ENCODE assay signal across 10 cellular contexts in the genomic region with DNA sequence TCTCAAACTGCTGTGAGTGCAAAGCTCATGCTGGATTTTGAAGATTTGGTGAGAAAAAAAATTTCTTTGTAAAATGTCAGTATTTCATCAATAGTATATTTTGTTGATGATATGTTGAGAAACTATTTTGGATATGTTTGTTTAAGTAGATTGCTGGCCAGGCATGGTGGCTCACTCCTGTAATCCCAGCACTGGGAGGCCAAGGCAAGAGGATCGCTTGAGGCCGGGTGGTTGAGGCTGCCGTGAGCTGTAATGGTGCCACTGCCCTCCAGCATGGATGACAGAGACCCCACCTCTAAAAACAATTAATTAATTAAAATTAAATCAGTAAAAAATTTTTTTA. TPM values are rescaled to one million over a fixed set of nuclear protein-coding genes. Genes with fewer than 3 reads are reported as not detected.
A peak's percentile ranks its signal among the peaks of the same experiment; 100 is the strongest.
DNase-seq lines count a peak whose midpoint lies in the region; ATAC-seq, FAIRE-seq and TF ChIP-seq lines count a peak whose summit lies in the region.
"Had no signal": no experiment of that assay in that cellular context is flagged by ENCODE, and none has a peak within 500 bp of the region (broad histone marks: within the 10 kb centered on the region; RNA-seq: fewer than 3 reads in every experiment).

No MANE protein-coding gene starts in this region.

- intact Hi-C loops in endothelial cell of umbilical vein (cut with micrococcal nuclease) (loop anchor here (1.0 to 2.0 kb wide), 2 partner anchors 8 to 29 kb away; no protein-coding TSS in a partner anchor), sciatic nerve (cut with DNase I) (no loop called here)

- no peaks in the 10 kb centered on the region for H3K79me2 ChIP-seq in DND-41 (ENCODE audit: insufficient read depth, low read length)
- H3K79me2 ChIP-seq in SU-DHL-6 (ENCODE audit: insufficient read depth, low read length) = no peaks in the 10 kb centered on the region
- H3K79me2 ChIP-seq in endothelial cell of umbilical vein (ENCODE audit: control insufficient read depth, insufficient read depth, low read length) = no peaks in the 10 kb centered on the region

- H4K20me1 ChIP-seq in DND-41 (ENCODE audit: insufficient read depth, low read length) = no peaks in the 10 kb centered on the region
- H4K20me1 ChIP-seq in SU-DHL-6 (ENCODE audit: low read depth, low read length) = no peaks in the 10 kb centered on the region
- H4K20me1 ChIP-seq in endothelial cell of umbilical vein (replicated peaks; ENCODE audit: control insufficient read depth, extremely low read depth, insufficient read depth, low read length) = no peaks in the 10 kb centered on the region

- CTCF ChIA-PET in endothelial cell of umbilical vein (lab: Charles Lee) = interaction anchor here (0.7 to 1.3 kb wide), 5 partner anchors 11 to 27 kb away, joined by 3 to 4 read pairs (median 3); no protein-coding TSS in a partner anchor

- H3K36me3 ChIP-seq in DND-41 (ENCODE audit: insufficient read depth, low read length) (no peaks in the 10 kb centered on the region), SU-DHL-6 (ENCODE audit: low read length) (no peaks in the 10 kb centered on the region), endothelial cell of umbilical vein (ENCODE audit: control insufficient read depth in 2 of 2, extremely low read depth in 1 of 2, insufficient read depth in 2 of 2, low read length in 2 of 2) (no peaks in the 10 kb centered on the region), rectal smooth muscle tissue (ENCODE audit: control insufficient read depth, insufficient read depth, low read length) (no peaks in the 10 kb centered on the region)

- H3K9me1 ChIP-seq in endothelial cell of umbilical vein (replicated peaks; ENCODE audit: control insufficient read depth, extremely low read depth, insufficient read depth, low read length) = no peaks in the 10 kb centered on the region

- H2AFZ ChIP-seq in DND-41 (ENCODE audit: low read depth, low read length) (no peak overlapping the region), SU-DHL-6 (ENCODE audit: low read depth, low read length, severe bottlenecking) (peak overlapping the region; percentile 60), endothelial cell of umbilical vein (ENCODE audit: low read depth, low read length) (peak overlapping the region; percentile 50)

- H3K9me2 ChIP-seq in SU-DHL-6 (replicated peaks; ENCODE audit: insufficient read depth, low read length) = no peaks in the 10 kb centered on the region

- no peak for DNase-seq in DND-41
- no peak for DNase-seq in endothelial cell of umbilical vein (ENCODE audit: low read depth, low spot score)
- no peak for DNase-seq in HUDEP-2 (lab: John Stamatoyannopoulos, UW; ENCODE audit: unreplicated experiment in 76 of 76)
- DNase-seq in sciatic nerve (ENCODE audit: low spot score) = no peak
- no peak for DNase-seq in occipital lobe (lab: John Stamatoyannopoulos, UW)
- no peak for DNase-seq in EL

- H3K27me3 ChIP-seq in DND-41 (ENCODE audit: insufficient read depth, low read length, poor library complexity) (no peaks in the 10 kb centered on the region), SU-DHL-6 (ENCODE audit: low read length) (no peaks in the 10 kb centered on the region), endothelial cell of umbilical vein (ENCODE audit: control insufficient read depth in 2 of 2, insufficient read depth in 2 of 2, low read length in 2 of 2) (no peaks in the 10 kb centered on the region), rectal smooth muscle tissue (ENCODE audit: control insufficient read depth, insufficient read depth, low read length) (no peaks in the 10 kb centered on the region)

- dilution Hi-C loops in endothelial cell of umbilical vein (cut with MboI; ENCODE audit: extremely low pct_ligation_motif_present, low sequenced_read_pairs) = no loop called here

- H3K27ac ChIP-seq in DND-41 (ENCODE audit: low read length) (peak overlapping the region; percentile 39), SU-DHL-6 (ENCODE audit: low read depth, low read length) (peak overlapping the region; percentile 84), endothelial cell of umbilical vein (ENCODE audit: insufficient read depth, low read depth, low read length) (peak overlapping the region; percentile 59), rectal smooth muscle tissue (ENCODE audit: low read depth, low read length) (peak overlapping the region; percentile 92)

- ATAC-seq in DND-41 (ENCODE audit: insufficient read depth, low read depth) (no peak), sciatic nerve (no peak)

- POLR2A ChIA-PET in endothelial cell of umbilical vein (lab: Charles Lee) = interaction anchor here (1.0 kb wide), 1 partner anchor 28 kb away, joined by 3 read pairs; no protein-coding TSS in a partner anchor

- no peaks in the 10 kb centered on the region for H3K9me3 ChIP-seq in DND-41 (ENCODE audit: insufficient read depth, low read length, severe bottlenecking)
- H3K9me3 ChIP-seq in SU-DHL-6 (ENCODE audit: insufficient read depth, low read length) = no peaks in the 10 kb centered on the region
- H3K9me3 ChIP-seq in endothelial cell of umbilical vein (replicated peaks; ENCODE audit: control insufficient read depth, insufficient read depth, low read length) = no peaks in the 10 kb centered on the region

- peaks cover 25% of the 10 kb centered on the region for H3F3A ChIP-seq in SU-DHL-6 (ENCODE audit: insufficient read depth)

- no peak for TF ChIP-seq POLR2A in endothelial cell of umbilical vein (IDR thresholded peaks at IDR 0.05; ENCODE audit: low read depth, low read length)

- no peak for FAIRE-seq in endothelial cell of umbilical vein (lab: Jason Lieb, UNC)

- H3K9ac ChIP-seq in DND-41 (ENCODE audit: low read depth, low read length) (no peak overlapping the region), SU-DHL-6 (ENCODE audit: low read length) (peak overlapping the region; percentile 51), endothelial cell of umbilical vein (replicated peaks; ENCODE audit: extremely low read depth, insufficient read depth, low read length) (peak overlapping the region; percentile 44), rectal smooth muscle tissue (ENCODE audit: low read length) (no peak overlapping the region)

- H3K4me2 ChIP-seq in DND-41 (ENCODE audit: insufficient read depth, low read length) (no peak overlapping the region), SU-DHL-6 (ENCODE audit: low read depth, low read length, poor library complexity, severe bottlenecking) (peak overlapping the region; percentile 43), endothelial cell of umbilical vein (ENCODE audit: insufficient read depth, low read length) (no peak overlapping the region)

- peaks cover 59% of the 10 kb centered on the region for H3K4me1 ChIP-seq in DND-41 (ENCODE audit: insufficient read depth, low read length)
- peaks cover 15% of the 10 kb centered on the region for H3K4me1 ChIP-seq in endothelial cell of umbilical vein (ENCODE audit: control insufficient read depth, extremely low read depth, insufficient read depth, low read length)
- peaks cover 32% of the 10 kb centered on the region for H3K4me1 ChIP-seq in rectal smooth muscle tissue (ENCODE audit: control insufficient read depth, insufficient read depth, low read length)

- no peak for TF ChIP-seq CTCF in DND-41 (IDR thresholded peaks at IDR 0.05; ENCODE audit: borderline replicate concordance, extremely low read depth, low read length, poor library complexity, severe bottlenecking)
- TF ChIP-seq CTCF in SU-DHL-6 (IDR thresholded peaks at IDR 0.05; ENCODE audit: insufficient read depth, low read length, poor library complexity, severe bottlenecking) = no peak
- no peak for TF ChIP-seq CTCF in endothelial cell of umbilical vein (IDR thresholded peaks at IDR 0.05; ENCODE audit: extremely low read depth in 1 of 2, insufficient read depth in 1 of 2, low read depth in 1 of 2, low read length in 2 of 2)

- H3K4me3 ChIP-seq in DND-41 (ENCODE audit: low read depth in 1 of 2, low read length in 2 of 2) (no peak overlapping the region), SU-DHL-6 (ENCODE audit: insufficient read depth, low read length, poor library complexity, severe bottlenecking) (no peak overlapping the region), endothelial cell of umbilical vein (replicated peaks in 1 of 3; ENCODE audit: insufficient read depth in 1 of 3, low read depth in 1 of 3, low read length in 3 of 3) (no peak overlapping the region), rectal smooth muscle tissue (ENCODE audit: low read length) (peak overlapping the region; percentile 13)

- no TSS peak for BruUV-seq in endothelial cell of umbilical vein (replicated peaks; lab: Mats Ljungman, UMichigan)

RNA-seq across cellular contexts. Expression of gene IFITM3, which starts 6.9 kb away (rescaled TPM):
- 323 and 416 TPM in 2 replicates for total RNA-seq in endothelial cell of umbilical vein
- 950 and 1,150 TPM in 2 replicates for polyA plus RNA-seq in endothelial cell of umbilical vein
- polyA plus RNA-seq in endothelial cell of umbilical vein (2011; cell fraction: cytosol; rRNA removed) = 508 and 687 TPM in 2 replicates
- polyA plus RNA-seq in endothelial cell of umbilical vein (2011; cell fraction: nucleus; rRNA removed) = 108 and 156 TPM in 2 replicates
- 954 and 1,155 TPM in 2 replicates for polyA plus RNA-seq in endothelial cell of umbilical vein (2012)
- 307 and 358 TPM in 2 replicates for polyA minus RNA-seq in endothelial cell of umbilical vein
- polyA minus RNA-seq in endothelial cell of umbilical vein (2011; cell fraction: cytosol; rRNA and poly(A)+ RNA removed) = 507 TPM
- polyA minus RNA-seq in endothelial cell of umbilical vein (2011; cell fraction: nucleus; rRNA and poly(A)+ RNA removed) = 50.7 and 85.4 TPM in 2 replicates
- total RNA-seq in sciatic nerve = 1,044 TPM
- total RNA-seq in occipital lobe = 5.5 TPM

RNA-seq across cellular contexts. Expression of gene IFITM1, which starts 13.7 kb away (rescaled TPM):
- total RNA-seq in endothelial cell of umbilical vein (4.0 and 11.5 TPM in 2 replicates), sciatic nerve (344 TPM), occipital lobe (6.9 TPM)
- 24.6 and 34.1 TPM in 2 replicates for polyA plus RNA-seq in endothelial cell of umbilical vein
- polyA plus RNA-seq in endothelial cell of umbilical vein (2011; cell fraction: cytosol; rRNA removed) = 16.0 and 16.3 TPM in 2 replicates
- polyA plus RNA-seq in endothelial cell of umbilical vein (2011; cell fraction: nucleus; rRNA removed) = 3.6 and 5.7 TPM in 2 replicates
- 4.2 and 10.0 TPM in 2 replicates for polyA plus RNA-seq in endothelial cell of umbilical vein (2012)
- polyA minus RNA-seq in endothelial cell of umbilical vein = 29.1 and 50.9 TPM in 2 replicates
- 128 TPM for polyA minus RNA-seq in endothelial cell of umbilical vein (2011; cell fraction: cytosol; rRNA and poly(A)+ RNA removed)
- polyA minus RNA-seq in endothelial cell of umbilical vein (2011; cell fraction: nucleus; rRNA and poly(A)+ RNA removed) = 0.72 and 3.4 TPM in 2 replicates

RNA-seq across cellular contexts. Expression of gene IFITM2, which starts 19.9 kb away (rescaled TPM):
- 219 and 263 TPM in 2 replicates for total RNA-seq in endothelial cell of umbilical vein
- 1,135 and 1,428 TPM in 2 replicates for polyA plus RNA-seq in endothelial cell of umbilical vein
- polyA plus RNA-seq in endothelial cell of umbilical vein (2011; cell fraction: cytosol; rRNA removed) = 681 and 696 TPM in 2 replicates
- polyA plus RNA-seq in endothelial cell of umbilical vein (2011; cell fraction: nucleus; rRNA removed) = 144 and 187 TPM in 2 replicates
- polyA plus RNA-seq in endothelial cell of umbilical vein (2012) = 576 and 617 TPM in 2 replicates
- 371 and 437 TPM in 2 replicates for polyA minus RNA-seq in endothelial cell of umbilical vein
- 132 TPM for polyA minus RNA-seq in endothelial cell of umbilical vein (2011; cell fraction: cytosol; rRNA and poly(A)+ RNA removed)
- polyA minus RNA-seq in endothelial cell of umbilical vein (2011; cell fraction: nucleus; rRNA and poly(A)+ RNA removed) = 35.2 and 49.4 TPM in 2 replicates
- total RNA-seq in sciatic nerve = 853 TPM
- 1.6 TPM for total RNA-seq in occipital lobe

RNA-seq across cellular contexts. Expression of gene IFITM5, which starts 28.2 kb away (rescaled TPM):
- not detected in 2 replicates for total RNA-seq in endothelial cell of umbilical vein
- polyA plus RNA-seq in endothelial cell of umbilical vein = not detected in 2 replicates
- polyA plus RNA-seq in endothelial cell of umbilical vein (2011; cell fraction: cytosol; rRNA removed) = not detected in 2 replicates
- polyA plus RNA-seq in endothelial cell of umbilical vein (2011; cell fraction: nucleus; rRNA removed) = not detected in 2 replicates
- not detected in 2 replicates for polyA plus RNA-seq in endothelial cell of umbilical vein (2012)
- polyA minus RNA-seq in endothelial cell of umbilical vein = not detected in 2 replicates
- polyA minus RNA-seq in endothelial cell of umbilical vein (2011; cell fraction: cytosol; rRNA and poly(A)+ RNA removed) = not detected
- not detected in 2 replicates for polyA minus RNA-seq in endothelial cell of umbilical vein (2011; cell fraction: nucleus; rRNA and poly(A)+ RNA removed)
- total RNA-seq in sciatic nerve = not detected
- not detected for total RNA-seq in occipital lobe
- total RNA-seq: pulmonary artery endothelial cell; T-helper 1 cell treated with Interleukin-12 subunit alpha and Interleukin-12 subunit beta and Interleukin-4 antibody, amounts not matched to agents 30 ng/mL and 1 ng/mL, for 36 hours had no signal

RNA-seq across cellular contexts. Expression of gene PGGHG, which starts 38.6 kb away (rescaled TPM):
- total RNA-seq in endothelial cell of umbilical vein (42.4 and 48.1 TPM in 2 replicates), sciatic nerve (60.3 TPM), occipital lobe (1.4 TPM)
- 31.6 and 37.9 TPM in 2 replicates for polyA plus RNA-seq in endothelial cell of umbilical vein
- 6.3 and 10.3 TPM in 2 replicates for polyA plus RNA-seq in endothelial cell of umbilical vein (2011; cell fraction: cytosol; rRNA removed)
- polyA plus RNA-seq in endothelial cell of umbilical vein (2011; cell fraction: nucleus; rRNA removed) = 302 and 379 TPM in 2 replicates
- polyA plus RNA-seq in endothelial cell of umbilical vein (2012) = 14.3 and 31.3 TPM in 2 replicates
- polyA minus RNA-seq in endothelial cell of umbilical vein = 12.9 and 13.3 TPM in 2 replicates
- 0.61 TPM for polyA minus RNA-seq in endothelial cell of umbilical vein (2011; cell fraction: cytosol; rRNA and poly(A)+ RNA removed)
- polyA minus RNA-seq in endothelial cell of umbilical vein (2011; cell fraction: nucleus; rRNA and poly(A)+ RNA removed) = 19.8 and 36.7 TPM in 2 replicates

Comparison
In these comparisons a context has a peak if more than half of its experiments do, and no peak if none do; other contexts are left out.
1. H3K27ac ChIP-seq: peak in every context shown above with its lines; median percentile 92 in rectal smooth muscle tissue; 84 in SU-DHL-6; 59 in endothelial cell of umbilical vein; 39 in DND-41.
2. H3K9ac ChIP-seq: peak in SU-DHL-6 (single experiment) and endothelial cell of umbilical vein (single experiment); none in DND-41 (single experiment) and rectal smooth muscle tissue (single experiment).
3. RNA of gene IFITM3, which starts 6.9 kb away (total RNA-seq): 1,044 TPM in sciatic nerve (single experiment) and 323 to 416 TPM in endothelial cell of umbilical vein; 5.5 TPM in occipital lobe (single experiment); every median in the first group is over 10 times any median in the second.
4. RNA of gene IFITM1, which starts 13.7 kb away (total RNA-seq): 344 TPM in sciatic nerve (single experiment); 4.0 to 11.5 TPM in endothelial cell of umbilical vein and 6.9 TPM in occipital lobe (single experiment); every median in the first group is over 10 times any median in the second.
5. RNA of gene IFITM2, which starts 19.9 kb away (total RNA-seq): 853 TPM in sciatic nerve (single experiment) and 219 to 263 TPM in endothelial cell of umbilical vein; 1.6 TPM in occipital lobe (single experiment); every median in the first group is over 10 times any median in the second.